Comparison of ENCODE assay signal across 33 cellular contexts in genomic region chr10:93614101-93614825, GRCh38. TPM values are rescaled to one million over a fixed set of nuclear protein-coding genes. Genes with fewer than 3 reads are reported as not detected.
"Had no signal": no experiment of that assay in that cellular context is flagged by ENCODE, and none has a peak within 500 bp of the region (broad histone marks: within the 10 kb centered on the region; RNA-seq: fewer than 3 reads in every experiment).

No MANE protein-coding gene starts in this region.

- DNase-seq: heart right ventricle; left ventricle myocardium inferior; midbrain; mucosa of descending colon; naive thymus-derived CD4-positive, alpha-beta T cell; nucleus accumbens; pancreas; posterior cingulate gyrus; retina; right cardiac atrium; sigmoid colon; small intestine; spleen; stimulated activated CD4-positive, alpha-beta T cell treated with anti-CD3 and anti-CD28 coated beads, Interleukin-4, amount 100 ng/mL, for 24 hours; stimulated activated naive CD4-positive, alpha-beta T cell; stomach; testis; thyroid gland; transverse colon; upper lobe of left lung had no signal

- H3K4me3 Mint-ChIP-seq: naive thymus-derived CD4-positive, alpha-beta T cell; natural killer cell treated with Interleukin-12 subunit alpha and Interleukin-12 subunit beta and Interleukin-15 and Interleukin-18, amount 100 ng/mL, for 72 hours; stimulated activated effector memory CD8-positive, alpha-beta T cell treated with anti-CD3 and anti-CD28 coated beads, Interleukin-12 subunit alpha, Interleukin-12 subunit beta, amount 100 ng/mL, for 72 hours had no signal

- H3K4me2 ChIP-seq: hepatocyte had no signal

- H3K4me1 ChIP-seq: left ventricle myocardium inferior, pancreas, prostate gland, sigmoid colon, stomach, testis, thyroid gland, transverse colon, upper lobe of left lung, vagina had no signal

- H3K36me3 Mint-ChIP-seq: naive thymus-derived CD4-positive, alpha-beta T cell; natural killer cell treated with Interleukin-12 subunit alpha and Interleukin-12 subunit beta and Interleukin-15 and Interleukin-18, amount 100 ng/mL, for 72 hours; stimulated activated effector memory CD8-positive, alpha-beta T cell treated with anti-CD3 and anti-CD28 coated beads, Interleukin-12 subunit alpha, Interleukin-12 subunit beta, amount 100 ng/mL, for 72 hours had no signal

- H3K9me3 ChIP-seq: heart right ventricle, left ventricle myocardium inferior, mucosa of descending colon, pancreas, prostate gland, sigmoid colon, spleen, stomach, testis, thyroid gland, transverse colon, upper lobe of left lung, vagina had no signal

- H2AFZ ChIP-seq: hepatocyte had no signal

- H3K27ac ChIP-seq: heart right ventricle, hepatocyte, left ventricle myocardium inferior, pancreas, prostate gland, sigmoid colon, spleen, stomach, testis, thyroid gland, transverse colon, upper lobe of left lung, vagina had no signal

- H3K4me3 ChIP-seq: heart right ventricle, hepatocyte, left ventricle myocardium inferior, lung, mucosa of descending colon, pancreas, prostate gland, sigmoid colon, spleen, stomach, testis, thyroid gland, transverse colon, upper lobe of left lung, vagina had no signal

- FAIRE-seq: pancreas, small intestine had no signal

- H3K9me3 Mint-ChIP-seq: naive thymus-derived CD4-positive, alpha-beta T cell; natural killer cell treated with Interleukin-12 subunit alpha and Interleukin-12 subunit beta and Interleukin-15 and Interleukin-18, amount 100 ng/mL, for 72 hours; stimulated activated effector memory CD8-positive, alpha-beta T cell treated with anti-CD3 and anti-CD28 coated beads, Interleukin-12 subunit alpha, Interleukin-12 subunit beta, amount 100 ng/mL, for 72 hours had no signal

- ATAC-seq: heart right ventricle; mucosa of descending colon; naive thymus-derived CD4-positive, alpha-beta T cell; natural killer cell treated with Interleukin-12 subunit alpha and Interleukin-12 subunit beta and Interleukin-15 and Interleukin-18, amount 100 ng/mL, for 72 hours; pancreas; right cardiac atrium; stimulated activated effector memory CD8-positive, alpha-beta T cell treated with anti-CD3 and anti-CD28 coated beads, Interleukin-12 subunit alpha, Interleukin-12 subunit beta, amount 100 ng/mL, for 72 hours had no signal

- H3K79me2 ChIP-seq: hepatocyte had no signal

- H3K36me3 ChIP-seq: heart right ventricle, left ventricle myocardium inferior, pancreas, prostate gland, sigmoid colon, spleen, stomach, thyroid gland, transverse colon, upper lobe of left lung, vagina had no signal

- H3K27me3 ChIP-seq: hepatocyte, pancreas, sigmoid colon, stomach, testis, thyroid gland, transverse colon, upper lobe of left lung, vagina had no signal

- H3K27ac Mint-ChIP-seq: naive thymus-derived CD4-positive, alpha-beta T cell; natural killer cell treated with Interleukin-12 subunit alpha and Interleukin-12 subunit beta and Interleukin-15 and Interleukin-18, amount 100 ng/mL, for 72 hours; stimulated activated effector memory CD8-positive, alpha-beta T cell treated with anti-CD3 and anti-CD28 coated beads, Interleukin-12 subunit alpha, Interleukin-12 subunit beta, amount 100 ng/mL, for 72 hours had no signal

- H3K4me1 Mint-ChIP-seq: stimulated activated effector memory CD8-positive, alpha-beta T cell treated with anti-CD3 and anti-CD28 coated beads, Interleukin-12 subunit alpha, Interleukin-12 subunit beta, amount 100 ng/mL, for 72 hours had no signal

RNA-seq across cellular contexts. Expression of gene PDE6C, which starts 1.9 kb away (rescaled TPM):
- total RNA-seq: heart right ventricle; kidney epithelial cell; left ventricle myocardium inferior; lower leg skin; lung; mesenteric fat pad; mucosa of descending colon; myocyte; naive thymus-derived CD4-positive, alpha-beta T cell; natural killer cell treated with Interleukin-12 subunit alpha and Interleukin-12 subunit beta and Interleukin-15 and Interleukin-18, amount 100 ng/mL, for 72 hours; osteoblast; pancreas; prostate gland; right cardiac atrium; sigmoid colon; spleen; stomach; testis; thyroid gland; transverse colon; upper lobe of left lung; urinary bladder; vagina had no signal
- polyA plus RNA-seq: heart right ventricle; lung; naive thymus-derived CD4-positive, alpha-beta T cell; neural cell; pancreas; right cardiac atrium; sigmoid colon; small intestine; spleen; stomach had no signal

RNA-seq across cellular contexts. Expression of gene RBP4, which starts 13.2 kb away (rescaled TPM):
- total RNA-seq: kidney epithelial cell; myocyte; naive thymus-derived CD4-positive, alpha-beta T cell; natural killer cell treated with Interleukin-12 subunit alpha and Interleukin-12 subunit beta and Interleukin-15 and Interleukin-18, amount 100 ng/mL, for 72 hours had no signal
- polyA plus RNA-seq: naive thymus-derived CD4-positive, alpha-beta T cell had no signal

RNA-seq across cellular contexts. Expression of gene FFAR4, which starts 47.8 kb away (rescaled TPM):
- total RNA-seq: hepatocyte; kidney epithelial cell; myocyte; naive thymus-derived CD4-positive, alpha-beta T cell; natural killer cell treated with Interleukin-12 subunit alpha and Interleukin-12 subunit beta and Interleukin-15 and Interleukin-18, amount 100 ng/mL, for 72 hours; osteoblast had no signal
- polyA plus RNA-seq: naive thymus-derived CD4-positive, alpha-beta T cell; neural cell had no signal
